ENCODE assay signal across 16 cellular contexts in the genomic region with DNA sequence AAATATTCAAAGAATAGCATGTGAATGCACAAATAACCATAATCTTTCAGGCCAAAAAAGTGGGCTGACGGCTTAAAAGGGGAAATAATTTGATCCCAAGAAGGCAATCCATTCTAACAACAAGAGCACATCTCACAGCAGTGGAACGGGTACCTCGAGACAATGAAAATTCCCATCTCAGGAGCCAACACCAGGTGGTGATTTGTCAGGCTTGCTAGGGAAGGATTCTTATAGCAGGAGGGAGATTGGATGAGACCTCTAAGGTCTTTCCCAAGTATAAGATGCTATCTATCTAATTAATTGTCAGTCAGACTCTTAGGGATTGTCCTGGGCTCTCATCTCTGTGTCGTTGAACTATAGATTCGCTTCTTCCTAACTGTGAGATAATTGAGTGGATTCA.
DNase-seq lines count a peak whose midpoint lies in the region; ATAC-seq and TF ChIP-seq lines count a peak whose summit lies in the region.
"Had no signal": no experiment of that assay in that cellular context is flagged by ENCODE, and none has a peak within 500 bp of the region (broad histone marks: within the 10 kb centered on the region; RNA-seq: fewer than 3 reads in every experiment).

No MANE protein-coding gene starts in this region.

- peak overlapping the region; percentile 99 for H3K27ac Mint-ChIP-seq in activated naive CD4-positive, alpha-beta T cell treated with anti-CD3 and anti-CD28 coated beads, Interleukin-2, amount 10 ng/mL, durations not matched to agents 7 days and 5 days
- H3K27ac Mint-ChIP-seq in T-helper 17 cell, result peak overlapping the region; percentile 96
- H3K27ac Mint-ChIP-seq in effector memory CD8-positive, alpha-beta T cell, result peak overlapping the region; percentile 94 to 97

- H3K4me1 ChIP-seq in thymus (ENCODE audit: control insufficient read depth, insufficient read depth, low read length), result peaks cover 62% of the 10 kb centered on the region

- peaks cover 89% of the 10 kb centered on the region for H3K4me1 Mint-ChIP-seq in activated naive CD4-positive, alpha-beta T cell treated with anti-CD3 and anti-CD28 coated beads, Interleukin-2, amount 10 ng/mL, durations not matched to agents 7 days and 5 days
- peaks cover 55% of the 10 kb centered on the region for H3K4me1 Mint-ChIP-seq in T-helper 17 cell
- peaks cover 72 to 79% of the 10 kb centered on the region in 2 donors for H3K4me1 Mint-ChIP-seq in effector memory CD8-positive, alpha-beta T cell (ENCODE audit: low read depth in 2 of 2)

- H3K9me3 Mint-ChIP-seq in activated naive CD4-positive, alpha-beta T cell treated with anti-CD3 and anti-CD28 coated beads, Interleukin-2, amount 10 ng/mL, durations not matched to agents 7 days and 5 days, result peaks cover 4% of the 10 kb centered on the region
- no peaks in the 10 kb centered on the region for H3K9me3 Mint-ChIP-seq in effector memory CD8-positive, alpha-beta T cell

- no peaks in the 10 kb centered on the region for H3K27me3 ChIP-seq in thymus (ENCODE audit: control insufficient read depth, insufficient read depth)
- H3K27me3 ChIP-seq: vagina had no signal

- no peak for TF ChIP-seq POLR2A in GM18505 (IDR thresholded peaks at IDR 0.05; ENCODE audit: borderline replicate concordance, extremely low read depth, insufficient read depth, insufficient read length)

- CTCF ChIA-PET in activated naive CD4-positive, alpha-beta T cell treated with anti-CD3 and anti-CD28 coated beads, Interleukin-2, amount 10 ng/mL, durations not matched to agents 7 days and 5 days (lab: Charles Lee), result interaction anchor here (0.7 to 4.5 kb wide), 8 partner anchors 12 to 329 kb away, joined by 3 to 33 read pairs (median 6); no protein-coding TSS in a partner anchor

- 94% methylated on average over 5 of the region's 5 CpGs for WGBS in thymus

- H3K9me3 ChIP-seq in T-helper 17 cell (ENCODE audit: control insufficient read depth, low read length, poor library complexity, severe bottlenecking), result no peaks in the 10 kb centered on the region
- no peaks in the 10 kb centered on the region for H3K9me3 ChIP-seq in thymus (ENCODE audit: control insufficient read depth)
- H3K9me3 ChIP-seq: vagina had no signal

- peaks cover 23% of the 10 kb centered on the region for H3K36me3 Mint-ChIP-seq in activated naive CD4-positive, alpha-beta T cell treated with anti-CD3 and anti-CD28 coated beads, Interleukin-2, amount 10 ng/mL, durations not matched to agents 7 days and 5 days
- H3K36me3 Mint-ChIP-seq in T-helper 17 cell (ENCODE audit: low read depth), result peaks cover 2% of the 10 kb centered on the region
- peaks cover 38% of the 10 kb centered on the region for H3K36me3 Mint-ChIP-seq in effector memory CD8-positive, alpha-beta T cell (ENCODE audit: insufficient read depth)

- ATAC-seq in T-helper 17 cell (no peak), GM18505 (IDR thresholded peaks at IDR 0.05; ENCODE audit: unreplicated experiment) (no peak), GM21447 (IDR thresholded peaks at IDR 0.05; ENCODE audit: unreplicated experiment) (no peak)
- ATAC-seq in effector memory CD8-positive, alpha-beta T cell (replicated peaks), result no peak

- no peaks in the 10 kb centered on the region for H3K27me3 Mint-ChIP-seq in activated naive CD4-positive, alpha-beta T cell treated with anti-CD3 and anti-CD28 coated beads, Interleukin-2, amount 10 ng/mL, durations not matched to agents 7 days and 5 days
- no peaks in the 10 kb centered on the region for H3K27me3 Mint-ChIP-seq in T-helper 17 cell
- no peaks in the 10 kb centered on the region for H3K27me3 Mint-ChIP-seq in effector memory CD8-positive, alpha-beta T cell

- no peak overlapping the region for H3K4me3 ChIP-seq in thymus (ENCODE audit: low read length)
- H3K4me3 ChIP-seq: lung, vagina had no signal

- peak overlapping the region; percentile 48 for H3K4me3 Mint-ChIP-seq in activated naive CD4-positive, alpha-beta T cell treated with anti-CD3 and anti-CD28 coated beads, Interleukin-2, amount 10 ng/mL, durations not matched to agents 7 days and 5 days
- no peak overlapping the region for H3K4me3 Mint-ChIP-seq in T-helper 17 cell
- H3K4me3 Mint-ChIP-seq in effector memory CD8-positive, alpha-beta T cell, result peak overlapping the region; percentile 77 to 84

- H3K27ac ChIP-seq in thymus (ENCODE audit: low read depth), result peak overlapping the region; percentile 93
- H3K27ac ChIP-seq: RWPE1, vagina had no signal

- no peaks in the 10 kb centered on the region for H3K36me3 ChIP-seq in thymus (ENCODE audit: control insufficient read depth, insufficient read depth)
- H3K36me3 ChIP-seq: vagina had no signal

- no peak for DNase-seq in activated naive CD4-positive, alpha-beta T cell treated with anti-CD3 and anti-CD28 coated beads, Interleukin-2, amount 10 ng/mL, durations not matched to agents 7 days and 5 days
- no peak for DNase-seq in activated naive CD4-positive, alpha-beta T cell treated with anti-CD3 and anti-CD28 coated beads, Interleukin-2, amount 50 U/mL, for 16 hours
- no peak for DNase-seq in T-helper 17 cell
- no peak for DNase-seq in effector memory CD8-positive, alpha-beta T cell
- no peak for DNase-seq in germinal center (ENCODE audit: low spot score)
- DNase-seq: central memory CD4-positive, alpha-beta T cell; effector CD8-positive, alpha-beta T cell; head of caudate nucleus; NCI-H1694 treated with DMSO at 0.1 percent for 48 hours; substantia nigra had no signal
